16 cellular contexts compared by ENCODE assay signal in the genomic region with DNA sequence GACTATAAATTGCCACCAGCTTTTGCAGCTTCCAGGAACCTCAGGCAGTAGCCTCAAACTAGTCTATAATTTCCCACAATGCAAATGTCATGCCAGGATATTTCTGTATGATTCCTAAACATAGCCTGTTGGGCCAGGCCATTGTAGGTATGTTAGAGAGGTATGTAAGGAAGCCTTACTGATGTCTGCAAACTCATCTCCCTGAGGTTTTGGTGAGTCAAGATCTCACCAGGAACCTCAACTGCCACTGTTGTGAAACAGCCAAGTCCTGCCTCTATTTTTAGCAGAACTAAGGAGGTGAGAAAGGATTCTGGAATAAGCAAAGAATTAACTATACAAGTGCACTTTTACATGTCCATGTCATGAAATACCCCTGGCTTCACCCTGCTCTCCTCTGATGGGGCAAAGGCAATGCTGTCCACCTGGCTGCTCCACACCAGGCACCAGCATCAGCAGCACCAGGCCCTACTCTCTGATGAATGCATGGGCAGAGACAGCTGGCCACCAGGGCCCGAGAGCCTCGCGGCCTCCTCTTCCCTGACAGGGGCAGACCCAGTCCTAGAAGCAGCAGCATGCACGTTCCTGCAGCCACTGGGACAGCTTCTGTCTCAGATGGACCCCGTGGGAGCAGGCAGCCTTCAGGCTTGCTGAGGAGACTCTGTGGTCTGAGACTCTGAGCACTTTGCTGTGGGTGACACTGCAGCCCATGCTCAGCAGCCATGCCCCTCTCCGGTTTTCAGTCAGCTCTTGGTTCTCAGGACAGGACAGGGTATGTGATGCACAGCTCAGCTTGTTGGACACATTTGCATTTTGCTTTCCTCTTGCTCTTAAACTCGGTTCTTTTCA.
A peak's percentile ranks its signal among the peaks of the same experiment; 100 is the strongest.
DNase-seq lines count a peak whose midpoint lies in the region; ATAC-seq and TF ChIP-seq lines count a peak whose summit lies in the region.
"Had no signal": no experiment of that assay in that cellular context is flagged by ENCODE, and none has a peak within 500 bp of the region (broad histone marks: within the 10 kb centered on the region; RNA-seq: fewer than 3 reads in every experiment).

No MANE protein-coding gene starts in this region.

- peak; percentile 40 for DNase-seq in AG08395 (ENCODE audit: low spot score)
- peak; percentile 66 for DNase-seq in NOMO-1 treated with DMSO at 0.1 percent for 48 hours (lab: John Stamatoyannopoulos, UW; ENCODE audit: unreplicated experiment)
- peak; percentile 22 for DNase-seq in epithelial cell of prostate (ENCODE audit: low read depth, low spot score)
- DNase-seq in GM13977 (ENCODE audit: low spot score): no peak
- no peak for DNase-seq in NCI-H1105 (lab: John Stamatoyannopoulos, UW)
- no peak for DNase-seq in activated gamma-delta T cell (lab: John Stamatoyannopoulos, UW)
- no peak for DNase-seq in NCI-H2081 (lab: John Stamatoyannopoulos, UW)
- DNase-seq: activated CD4-positive, alpha-beta T cell treated with anti-CD3 and anti-CD28 coated beads, Interleukin-2, amount 50 U/mL, for 48 hours; activated naive CD8-positive, alpha-beta T cell treated with anti-CD3 and anti-CD28 coated beads, Interleukin-2, amount 10 ng/mL, durations not matched to agents 7 days and 5 days; C1 segment of cervical spinal cord; effector CD4-positive, alpha-beta T cell; MM.1S; NCI-H526 treated with DMSO at 0.1 percent for 48 hours had no signal

- TF ChIP-seq CTCF in GM13977 (IDR thresholded peaks at IDR 0.05; ENCODE audit: extremely low read depth, insufficient read depth, missing control alignments): no peak

- no peak overlapping the region for H3K27ac ChIP-seq in epithelial cell of prostate
- H3K27ac ChIP-seq: hepatocyte, thoracic aorta had no signal

- in situ Hi-C loops in GM13977 (cut with MboI; ENCODE audit: low pct_unique_long_range_greater_than_20kb, low sequenced_read_pairs, unreplicated experiment): no loop called here

- peak; percentile 50 for ATAC-seq in GM19351 (IDR thresholded peaks at IDR 0.05; ENCODE audit: unreplicated experiment)

Comparison
In these comparisons a context has a peak if more than half of its experiments do, and no peak if none do; other contexts are left out.
1. DNase-seq: peak in AG08395 (single experiment), NOMO-1 treated with DMSO at 0.1 percent for 48 hours (single experiment) and epithelial cell of prostate (single experiment); none in GM13977 (single experiment), NCI-H1105 (single experiment), activated gamma-delta T cell (single experiment) and NCI-H2081 (0 of 2).